In the genomic region with DNA sequence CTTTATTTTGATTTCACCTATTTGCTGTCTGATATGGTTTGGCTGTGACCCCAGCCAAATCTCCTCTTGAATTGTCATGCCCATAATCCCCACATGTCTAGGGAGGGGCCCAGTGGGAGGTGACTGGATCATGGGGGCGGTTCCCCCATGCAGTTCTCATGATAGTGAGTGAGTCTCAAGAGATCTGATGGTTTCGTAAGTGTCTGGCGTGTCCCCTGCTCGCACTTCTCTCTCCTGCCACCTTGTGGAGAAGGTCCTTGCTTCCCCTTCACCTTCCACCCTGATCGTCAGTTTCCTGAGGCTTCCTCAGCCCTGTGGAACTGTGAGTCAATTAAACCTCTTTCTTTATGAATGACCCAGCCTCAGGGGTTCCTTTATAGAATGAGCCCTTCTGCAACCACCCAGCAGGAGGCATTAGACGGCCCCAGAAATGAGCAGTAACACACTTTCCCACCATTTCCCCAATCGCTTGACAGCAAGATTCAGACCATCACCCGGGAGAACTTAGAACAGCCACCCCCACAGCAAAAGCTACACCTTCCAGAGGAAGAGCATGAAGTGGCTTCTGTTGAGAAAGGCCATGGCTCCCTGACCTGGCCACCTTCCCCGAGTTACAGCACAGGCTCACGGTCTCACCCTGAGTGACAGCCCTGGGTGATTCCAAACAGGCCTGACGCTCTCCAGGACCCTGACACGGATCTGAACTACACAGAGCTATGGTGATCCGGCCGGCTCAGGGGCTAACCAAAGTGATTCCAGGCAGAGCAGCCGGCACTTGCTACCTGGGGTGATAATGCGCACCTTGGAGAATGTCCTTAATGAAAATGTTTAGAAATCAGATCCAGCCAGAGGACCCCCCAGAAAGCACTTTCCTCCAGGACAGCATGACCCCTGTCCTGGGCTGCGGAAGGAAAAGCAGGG, we compare ENCODE assay signal across 8 cellular contexts.
DNase-seq lines count a peak whose midpoint lies in the region; ATAC-seq and TF ChIP-seq lines count a peak whose summit lies in the region.

No MANE protein-coding gene starts in this region.

- TF ChIP-seq CTCF in GM13976 (IDR thresholded peaks at IDR 0.05; ENCODE audit: borderline replicate concordance, control extremely low read depth, extremely low read depth, insufficient read depth, missing control alignments), result no peak

- DNase-seq in activated naive CD4-positive, alpha-beta T cell treated with Interleukin-2 at 50 U/mL for 16 hours, result peak; percentile 10
- DNase-seq in activated naive CD4-positive, alpha-beta T cell (lab: John Stamatoyannopoulos, UW), result no peak
- DNase-seq in NCI-H69 (lab: John Stamatoyannopoulos, UW) (peak; percentile 3), activated T-cell treated with anti-CD3 and anti-CD28 coated beads for 4 hours (peak; percentile 6), head of caudate nucleus (peak; percentile 22 to 88 (median 61)), renal cortical epithelial cell (ENCODE audit: low read depth) (peak; percentile 75), GM13976 (ENCODE audit: low spot score) (no peak)

- in situ Hi-C loops in GM13976 (cut with MboI; ENCODE audit: low sequenced_read_pairs, unreplicated experiment), result no loop called here

- ATAC-seq in HG03378 (IDR thresholded peaks at IDR 0.05; ENCODE audit: unreplicated experiment), result no peak

- intact Hi-C loops in head of caudate nucleus (cut with DNase I), result no loop called here

Comparison
In these comparisons a context has a peak if more than half of its experiments do, and no peak if none do; other contexts are left out.
1. DNase-seq: peak in activated naive CD4-positive, alpha-beta T cell treated with Interleukin-2 at 50 U/mL for 16 hours (single experiment), NCI-H69 (single experiment), activated T-cell treated with anti-CD3 and anti-CD28 coated beads for 4 hours (single experiment), head of caudate nucleus (42 of 42) and renal cortical epithelial cell (single experiment); none in activated naive CD4-positive, alpha-beta T cell (0 of 4) and GM13976 (single experiment).